ENCODE assay signal across 8 cellular contexts in the genomic region with DNA sequence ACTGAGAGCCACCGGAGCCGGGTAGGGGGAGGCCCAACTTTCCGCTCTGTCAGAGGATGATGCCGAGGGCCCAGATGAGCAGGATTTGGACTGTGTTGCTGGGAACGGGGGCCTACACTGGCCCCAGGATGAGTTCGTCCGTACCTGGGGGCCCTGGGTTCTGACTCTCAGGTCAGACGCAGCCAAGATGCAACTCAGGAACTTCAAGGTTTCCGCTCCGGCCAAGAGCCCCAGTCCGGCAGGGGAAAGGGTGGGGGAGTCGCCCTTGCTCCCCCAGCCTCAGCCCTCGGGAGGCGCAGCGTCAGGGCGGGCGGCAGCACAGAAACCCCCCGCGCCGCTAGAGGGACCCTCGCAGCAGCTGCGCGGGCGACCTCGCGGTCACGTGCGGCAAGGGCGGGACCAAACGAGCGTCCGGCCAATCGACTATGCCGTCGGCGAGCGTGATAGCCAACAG. TPM values are rescaled to one million over a fixed set of nuclear protein-coding genes. Genes with fewer than 3 reads are reported as not detected.
DNase-seq lines count a peak whose midpoint lies in the region; ATAC-seq and TF ChIP-seq lines count a peak whose summit lies in the region.

No MANE protein-coding gene starts in this region.

- peaks cover 16% of the 10 kb centered on the region for H3K36me3 Mint-ChIP-seq in activated B cell treated with CpG ODN at 0.5 μM for 24 hours (ENCODE audit: low read depth)

- CTCF ChIA-PET in activated B cell treated with CpG ODN at 0.5 μM for 24 hours (lab: Charles Lee) = interaction anchor here (0.6 to 2.8 kb wide), 18 partner anchors 9 to 377 kb away, joined by 3 to 15 read pairs (median 4); a partner anchor contains a TSS

- no peaks in the 10 kb centered on the region for H3K27me3 Mint-ChIP-seq in activated B cell treated with CpG ODN at 0.5 μM for 24 hours

- ATAC-seq in HG02885 (IDR thresholded peaks at IDR 0.05; ENCODE audit: poor library complexity, unreplicated experiment) = peak; percentile 82
- ATAC-seq in activated B cell treated with CpG ODN at 0.5 μM for 24 hours (ENCODE audit: low read depth) = peak; percentile 83

- TF ChIP-seq CTCF in activated B cell treated with CpG ODN at 0.5 μM for 24 hours (IDR thresholded peaks at IDR 0.05) = no peak

- POLR2A ChIA-PET in activated B cell treated with CpG ODN at 0.5 μM for 24 hours (lab: Charles Lee) = interaction anchor here (0.6 to 2.4 kb wide), 23 partner anchors 13 to 601 kb away, joined by 3 to 13 read pairs (median 5); a partner anchor contains a TSS

- peak overlapping the region; percentile 90 for H3K4me3 Mint-ChIP-seq in activated B cell treated with CpG ODN at 0.5 μM for 24 hours

- peak overlapping the region; percentile 96 for H3K27ac Mint-ChIP-seq in activated B cell treated with CpG ODN at 0.5 μM for 24 hours

- H3K4me1 Mint-ChIP-seq in activated B cell treated with CpG ODN at 0.5 μM for 24 hours = peaks cover 26% of the 10 kb centered on the region

- H3K9me3 Mint-ChIP-seq in activated B cell treated with CpG ODN at 0.5 μM for 24 hours = no peaks in the 10 kb centered on the region

- peak; percentile 74 for DNase-seq in NOMO-1 treated with DMSO at 0.1 percent for 48 hours (lab: John Stamatoyannopoulos, UW; ENCODE audit: unreplicated experiment)
- DNase-seq in NOMO-1 treated with dmso at 0.1 percent for 144 hours (lab: John Stamatoyannopoulos, UW; ENCODE audit: unreplicated experiment) = no peak
- DNase-seq in NCI-H1694 treated with DMSO at 0.1 percent for 48 hours (lab: John Stamatoyannopoulos, UW) = peak; percentile 80
- peak; percentile 84 for DNase-seq in activated B cell treated with CpG ODN at 0.5 μM for 24 hours
- DNase-seq in cerebellum (ENCODE audit: low spot score) = peak; percentile 95
- DNase-seq in kidney glomerular epithelial cell (lab: John Stamatoyannopoulos, UW) = peak; percentile 77
- peak; percentile 77 to 84 for DNase-seq in stimulated activated CD4-positive, alpha-beta T cell treated with anti-CD3 and anti-CD28 coated beads, Interleukin-15, amount 100 ng/mL, for 48 hours (ENCODE audit: low read depth in 2 of 2)

- intact Hi-C loops in activated B cell treated with CpG ODN at 0.5 μM for 24 hours (cut with micrococcal nuclease) = loop anchor here (1.0 to 5.0 kb wide), 18 partner anchors 14 to 319 kb away; a partner anchor contains a TSS

RNA-seq across cellular contexts. Expression of a gene that starts 0.2 kb away (rescaled TPM):
- 65.6 and 79.4 TPM in 2 replicates for total RNA-seq in activated B cell treated with CpG ODN at 0.5 μM for 24 hours
- total RNA-seq in cerebellum = 35.3 TPM

RNA-seq across cellular contexts. Expression of a gene that starts 13.5 kb away (rescaled TPM):
- total RNA-seq in activated B cell treated with CpG ODN at 0.5 μM for 24 hours (17.3 and 19.3 TPM in 2 replicates), cerebellum (10.0 TPM)

RNA-seq across cellular contexts. Expression of a gene that starts 16.9 kb away (rescaled TPM):
- 0.07 and 0.24 TPM in 2 replicates for total RNA-seq in activated B cell treated with CpG ODN at 0.5 μM for 24 hours
- 0.18 TPM for total RNA-seq in cerebellum

RNA-seq across cellular contexts. Expression of a gene that starts 27.3 kb away (rescaled TPM):
- total RNA-seq in activated B cell treated with CpG ODN at 0.5 μM for 24 hours (3.8 and 5.4 TPM in 2 replicates), cerebellum (3.7 TPM)

RNA-seq across cellular contexts. Expression of a gene that starts 41.8 kb away (rescaled TPM):
- total RNA-seq in activated B cell treated with CpG ODN at 0.5 μM for 24 hours (0.20 and 1.5 TPM in 2 replicates), cerebellum (not detected)
